In the genomic region with DNA sequence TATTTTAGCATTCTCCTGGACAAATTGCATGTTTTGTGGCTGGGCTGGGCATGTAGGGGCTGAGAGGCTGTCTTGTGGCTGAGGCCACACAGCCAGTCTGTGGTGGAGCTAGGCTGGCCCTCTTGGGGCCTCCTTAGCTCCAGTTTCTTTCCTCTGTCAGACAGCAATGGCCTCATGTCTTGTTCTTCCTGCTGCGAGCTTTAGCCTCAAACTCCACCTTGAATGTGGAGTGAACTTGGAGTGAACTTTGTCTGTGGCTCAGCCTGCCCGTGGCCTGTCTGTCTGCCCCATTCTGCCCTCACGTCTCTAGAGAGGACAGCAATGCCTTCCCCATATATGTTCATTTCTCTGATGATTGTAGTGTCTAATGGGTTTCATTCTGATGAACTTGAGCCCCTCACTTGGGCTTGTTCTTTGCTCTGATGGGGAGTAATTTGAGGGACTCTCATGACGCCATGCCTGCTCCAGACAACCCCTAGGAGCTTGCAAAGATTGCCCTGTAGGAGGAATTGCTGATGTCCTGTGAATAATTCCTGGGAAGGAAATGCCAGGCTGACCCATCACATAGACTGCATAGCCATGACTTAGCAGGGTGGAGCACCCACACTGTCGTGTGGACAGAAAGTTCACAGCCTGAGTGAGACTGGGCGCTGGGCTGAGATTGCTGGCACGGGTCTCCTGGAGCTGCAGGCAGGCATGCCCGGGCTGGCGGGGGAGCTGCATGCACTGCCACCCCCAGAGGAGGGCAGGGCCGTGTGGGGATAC, we compare ENCODE assay signal across 11 cellular contexts. TPM values are rescaled to one million over a fixed set of nuclear protein-coding genes. Genes with fewer than 3 reads are reported as not detected.
DNase-seq lines count a peak whose midpoint lies in the region; ATAC-seq, FAIRE-seq and TF ChIP-seq lines count a peak whose summit lies in the region.
"Had no signal": no experiment of that assay in that cellular context is flagged by ENCODE, and none has a peak within 500 bp of the region (broad histone marks: within the 10 kb centered on the region; RNA-seq: fewer than 3 reads in every experiment).

No MANE protein-coding gene starts in this region.

- peaks cover 3 to 7% of the 10 kb centered on the region in 2 donors for H3K4me1 ChIP-seq in breast epithelium
- H3K4me1 ChIP-seq in astrocyte (ENCODE audit: insufficient read depth, low read length) = peaks cover 63% of the 10 kb centered on the region
- H3K4me1 ChIP-seq in upper lobe of left lung = peaks cover 35 to 48% (median 38%) of the 10 kb centered on the region in 4 donors
- peaks cover 7% of the 10 kb centered on the region for H3K4me1 ChIP-seq in testis

- H3K4me3 ChIP-seq in breast epithelium (no peak overlapping the region), astrocyte (ENCODE audit: insufficient read depth, low read depth, low read length) (no peak overlapping the region), upper lobe of left lung (no peak overlapping the region), testis (no peak overlapping the region)

- H3K4me2 ChIP-seq in astrocyte (ENCODE audit: low read length) = peak overlapping the region; percentile 54

- ATAC-seq in upper lobe of left lung (ENCODE audit: low FRiP score in 2 of 2) = peak in 1 of 2 donors; percentile 38
- ATAC-seq: WTC11 had no signal

- intact Hi-C loops in MCF 10A (cut with micrococcal nuclease) = loop anchor here (2.0 kb wide), 1 partner anchor 14 kb away; no protein-coding TSS in a partner anchor
- intact Hi-C loops in breast epithelium (cut with DNase I; ENCODE audit: low total_unique reads) = no loop called here
- intact Hi-C loops in testis (cut with DNase I; ENCODE audit: low total_unique reads) = no loop called here
- intact Hi-C loops in activated T-helper 1 cell treated with anti-CD3 and anti-CD28 coated beads, Interleukin-12 subunit alpha, Interleukin-12 subunit beta, Interleukin-2, Interleukin-4 antibody, amounts not matched to agents 30 ng/mL and 10 ng/mL and 1 ng/mL, durations not matched to agents 14 hours and 24 hours and 36 hours (cut with micrococcal nuclease) = no loop called here

- H3K4me3 Mint-ChIP-seq in MCF 10A (ENCODE audit: unreplicated experiment) (peak overlapping the region; percentile 65), astrocyte (ENCODE audit: unreplicated experiment) (peak overlapping the region; percentile 36)
- H3K4me3 Mint-ChIP-seq in activated T-helper 1 cell treated with anti-CD3 and anti-CD28 coated beads, Interleukin-12 subunit alpha, Interleukin-12 subunit beta, Interleukin-2, Interleukin-4 antibody, amounts not matched to agents 30 ng/mL and 10 ng/mL and 1 ng/mL, durations not matched to agents 14 hours and 24 hours and 36 hours = no peak overlapping the region
- H3K4me3 Mint-ChIP-seq: activated naive CD4-positive, alpha-beta T cell treated with anti-CD3 and anti-CD28 coated beads, Interleukin-2, amount 10 ng/mL, durations not matched to agents 7 days and 5 days; memory B cell; WTC11 had no signal

- DNase-seq in MCF 10A (ENCODE audit: unreplicated experiment) (peak; percentile 76), breast epithelium (ENCODE audit: low spot score in 2 of 2) (no peak), astrocyte (ENCODE audit: low read depth) (peak; percentile 49), kidney glomerular epithelial cell (lab: John Stamatoyannopoulos, UW) (peak; percentile 8), upper lobe of left lung (peak in 1 of 2 donors; percentile 60), NCI-H1048 (lab: John Stamatoyannopoulos, UW) (no peak), testis (no peak)
- DNase-seq in activated T-helper 1 cell treated with anti-CD3 and anti-CD28 coated beads, Interleukin-12 subunit alpha, Interleukin-12 subunit beta, Interleukin-2, Interleukin-4 antibody, amounts not matched to agents 30 ng/mL and 10 ng/mL and 1 ng/mL, durations not matched to agents 14 hours and 24 hours and 36 hours (ENCODE audit: low spot score) = no peak
- DNase-seq: activated naive CD4-positive, alpha-beta T cell treated with anti-CD3 and anti-CD28 coated beads, Interleukin-2, amount 10 ng/mL, durations not matched to agents 7 days and 5 days had no signal

- POLR2A ChIA-PET in MCF 10A (lab: Yijun Ruan, JAX) = interaction anchor here (0.6 to 7.2 kb wide), 12 partner anchors 14 to 306 kb away, joined by 3 to 142 read pairs (median 6); a partner anchor contains a TSS

- H3K27ac Mint-ChIP-seq in MCF 10A (ENCODE audit: low read depth, unreplicated experiment) (peak overlapping the region; percentile 90), astrocyte (ENCODE audit: unreplicated experiment) (peak overlapping the region; percentile 64)
- H3K27ac Mint-ChIP-seq in activated T-helper 1 cell treated with anti-CD3 and anti-CD28 coated beads, Interleukin-12 subunit alpha, Interleukin-12 subunit beta, Interleukin-2, Interleukin-4 antibody, amounts not matched to agents 30 ng/mL and 10 ng/mL and 1 ng/mL, durations not matched to agents 14 hours and 24 hours and 36 hours = no peak overlapping the region
- H3K27ac Mint-ChIP-seq: activated naive CD4-positive, alpha-beta T cell treated with anti-CD3 and anti-CD28 coated beads, Interleukin-2, amount 10 ng/mL, durations not matched to agents 7 days and 5 days; memory B cell had no signal

- H3K27me3 ChIP-seq in breast epithelium (no peaks in the 10 kb centered on the region), astrocyte (ENCODE audit: insufficient read depth, low read length) (no peaks in the 10 kb centered on the region), upper lobe of left lung (no peaks in the 10 kb centered on the region), testis (no peaks in the 10 kb centered on the region)

- H3K9me3 Mint-ChIP-seq in MCF 10A (ENCODE audit: unreplicated experiment) = no peaks in the 10 kb centered on the region
- no peaks in the 10 kb centered on the region for H3K9me3 Mint-ChIP-seq in astrocyte (ENCODE audit: unreplicated experiment)
- H3K9me3 Mint-ChIP-seq in activated T-helper 1 cell treated with anti-CD3 and anti-CD28 coated beads, Interleukin-12 subunit alpha, Interleukin-12 subunit beta, Interleukin-2, Interleukin-4 antibody, amounts not matched to agents 30 ng/mL and 10 ng/mL and 1 ng/mL, durations not matched to agents 14 hours and 24 hours and 36 hours = no peaks in the 10 kb centered on the region
- H3K9me3 Mint-ChIP-seq: activated naive CD4-positive, alpha-beta T cell treated with anti-CD3 and anti-CD28 coated beads, Interleukin-2, amount 10 ng/mL, durations not matched to agents 7 days and 5 days; memory B cell; WTC11 had no signal

- H3K4me1 Mint-ChIP-seq in MCF 10A (ENCODE audit: insufficient read depth, unreplicated experiment) = peaks cover 74% of the 10 kb centered on the region
- H3K4me1 Mint-ChIP-seq in astrocyte (ENCODE audit: low read depth, unreplicated experiment) = peaks cover 63% of the 10 kb centered on the region
- H3K4me1 Mint-ChIP-seq in activated T-helper 1 cell treated with anti-CD3 and anti-CD28 coated beads, Interleukin-12 subunit alpha, Interleukin-12 subunit beta, Interleukin-2, Interleukin-4 antibody, amounts not matched to agents 30 ng/mL and 10 ng/mL and 1 ng/mL, durations not matched to agents 14 hours and 24 hours and 36 hours (ENCODE audit: low read depth) = no peaks in the 10 kb centered on the region
- H3K4me1 Mint-ChIP-seq: activated naive CD4-positive, alpha-beta T cell treated with anti-CD3 and anti-CD28 coated beads, Interleukin-2, amount 10 ng/mL, durations not matched to agents 7 days and 5 days; memory B cell had no signal

- WGBS in upper lobe of left lung, 2 donors = 74 to 82% methylated on average over 6 to 10 of the region's 10 CpGs
- WGBS in testis, 2 donors = 77 to 85% methylated on average over 7 to 10 of the region's 10 CpGs

- no peak for TF ChIP-seq POLR2A in breast epithelium (IDR thresholded peaks at IDR 0.05)
- no peak for TF ChIP-seq POLR2A in upper lobe of left lung (IDR thresholded peaks at IDR 0.05)
- no peak for TF ChIP-seq POLR2A in testis (IDR thresholded peaks at IDR 0.05)

- H3K36me3 ChIP-seq in breast epithelium = no peaks in the 10 kb centered on the region
- no peaks in the 10 kb centered on the region for H3K36me3 ChIP-seq in astrocyte (ENCODE audit: insufficient read depth, low read length)
- H3K36me3 ChIP-seq in upper lobe of left lung = no peaks in the 10 kb centered on the region
- H3K36me3 ChIP-seq in testis (ENCODE audit: low read depth, missing control alignments) = no peaks in the 10 kb centered on the region

- CTCF ChIA-PET in MCF 10A (lab: Yijun Ruan, JAX) = interaction anchor here (0.6 to 3.7 kb wide), 9 partner anchors 10 to 85 kb away, joined by 3 to 20 read pairs (median 3); no protein-coding TSS in a partner anchor

- H3K27me3 Mint-ChIP-seq in MCF 10A (ENCODE audit: insufficient read depth, unreplicated experiment) (no peaks in the 10 kb centered on the region), astrocyte (ENCODE audit: low read depth, unreplicated experiment) (no peaks in the 10 kb centered on the region)
- H3K27me3 Mint-ChIP-seq in activated T-helper 1 cell treated with anti-CD3 and anti-CD28 coated beads, Interleukin-12 subunit alpha, Interleukin-12 subunit beta, Interleukin-2, Interleukin-4 antibody, amounts not matched to agents 30 ng/mL and 10 ng/mL and 1 ng/mL, durations not matched to agents 14 hours and 24 hours and 36 hours (ENCODE audit: insufficient read depth) = peaks cover 4% of the 10 kb centered on the region

- no peak for TF ChIP-seq EP300 in upper lobe of left lung (IDR thresholded peaks at IDR 0.05)

- TF ChIP-seq CTCF in MCF 10A (IDR thresholded peaks at IDR 0.05; ENCODE audit: unreplicated experiment) (no peak), breast epithelium (IDR thresholded peaks at IDR 0.05) (no peak), astrocyte (IDR thresholded peaks at IDR 0.05; ENCODE audit: insufficient read depth, low read depth, low read length) (no peak), upper lobe of left lung (IDR thresholded peaks at IDR 0.05) (no peak), testis (IDR thresholded peaks at IDR 0.05) (no peak)

- no TSS peak for BruUV-seq in MCF 10A (replicated peaks; lab: Mats Ljungman, UMichigan)

- no peaks in the 10 kb centered on the region for H3K9me3 ChIP-seq in breast epithelium
- H3K9me3 ChIP-seq in astrocyte (ENCODE audit: insufficient read depth, low read depth, low read length) = no peaks in the 10 kb centered on the region
- no peaks in the 10 kb centered on the region for H3K9me3 ChIP-seq in upper lobe of left lung
- no peaks in the 10 kb centered on the region for H3K9me3 ChIP-seq in testis

- H3K27ac ChIP-seq in breast epithelium (peak overlapping the region in 1 of 2 donors; percentile 74), astrocyte (ENCODE audit: low read depth, low read length) (peak overlapping the region; percentile 43), upper lobe of left lung (peak overlapping the region in 3 of 4 donors; percentile 16 to 35 (median 33)), testis (no peak overlapping the region)

- H3K9ac ChIP-seq in astrocyte (ENCODE audit: low read length) = no peak overlapping the region

- FAIRE-seq in astrocyte (lab: Jason Lieb, UNC) = peak; percentile 34

- peaks cover 24% of the 10 kb centered on the region for H4K20me1 ChIP-seq in astrocyte (ENCODE audit: insufficient read depth, low read length)

- H2AFZ ChIP-seq in astrocyte (ENCODE audit: low read depth, low read length) = no peak overlapping the region

- peaks cover 6% of the 10 kb centered on the region for H3K36me3 Mint-ChIP-seq in MCF 10A (ENCODE audit: insufficient read depth, unreplicated experiment)
- H3K36me3 Mint-ChIP-seq in astrocyte (ENCODE audit: low read depth, unreplicated experiment) = peaks cover 8% of the 10 kb centered on the region
- H3K36me3 Mint-ChIP-seq in activated T-helper 1 cell treated with anti-CD3 and anti-CD28 coated beads, Interleukin-12 subunit alpha, Interleukin-12 subunit beta, Interleukin-2, Interleukin-4 antibody, amounts not matched to agents 30 ng/mL and 10 ng/mL and 1 ng/mL, durations not matched to agents 14 hours and 24 hours and 36 hours (ENCODE audit: low read depth) = no peaks in the 10 kb centered on the region
- H3K36me3 Mint-ChIP-seq: activated naive CD4-positive, alpha-beta T cell treated with anti-CD3 and anti-CD28 coated beads, Interleukin-2, amount 10 ng/mL, durations not matched to agents 7 days and 5 days; memory B cell; WTC11 had no signal

- peaks cover 94% of the 10 kb centered on the region for H3K79me2 ChIP-seq in astrocyte (ENCODE audit: insufficient read depth, low read length)

RNA-seq across cellular contexts. Expression of a gene that starts 42.6 kb away (rescaled TPM):
- total RNA-seq in MCF 10A (2022) (80.8 and 89.5 TPM in 2 replicates), breast epithelium (10 to 100 TPM; 14.5 to 24.2 (median 21.0) TPM), astrocyte (47.2 and 62.6 TPM in 2 replicates), upper lobe of left lung (10 to 100 TPM; 20.4 to 26.0 (median 23.4) TPM), testis (10 to 100 TPM; 42.4 to 79.0 TPM)
- polyA plus RNA-seq in testis (ENCODE audit: insufficient read depth, low read depth, low replicate concordance) = 87.2 TPM
- 0.34 and 1.2 TPM in 2 replicates for total RNA-seq in activated T-helper 1 cell treated with anti-CD3 and anti-CD28 coated beads, Interleukin-12 subunit alpha, Interleukin-12 subunit beta, Interleukin-2, Interleukin-4 antibody, amounts not matched to agents 30 ng/mL and 10 ng/mL and 1 ng/mL, durations not matched to agents 14 hours and 24 hours and 36 hours

Comparison
In these comparisons a context has a peak if more than half of its experiments do, and no peak if none do; other contexts are left out.
1. DNase-seq: peak in MCF 10A (single experiment), astrocyte (single experiment) and kidney glomerular epithelial cell (single experiment); none in breast epithelium (0 of 2), NCI-H1048 (single experiment), testis (single experiment) and activated T-helper 1 cell treated with anti-CD3 and anti-CD28 coated beads, Interleukin-12 subunit alpha, Interleukin-12 subunit beta, Interleukin-2, Interleukin-4 antibody, amounts not matched to agents 30 ng/mL and 10 ng/mL and 1 ng/mL, durations not matched to agents 14 hours and 24 hours and 36 hours (single experiment).
2. H3K27ac ChIP-seq: peak in astrocyte (single experiment) and upper lobe of left lung (3 of 4); none in testis (0 of 2).